Comparison of ENCODE assay signal across 8 cellular contexts in genomic region chr2:231925303-231926179, GRCh38. TPM values are rescaled to one million over a fixed set of nuclear protein-coding genes. Genes with fewer than 3 reads are reported as not detected.
DNase-seq lines count a peak whose midpoint lies in the region; ATAC-seq and TF ChIP-seq lines count a peak whose summit lies in the region.

No MANE protein-coding gene starts in this region.

- H3K9me3 ChIP-seq in parathyroid adenoma (ENCODE audit: control insufficient read depth, low read length): no peaks in the 10 kb centered on the region
- no peaks in the 10 kb centered on the region for H3K9me3 ChIP-seq in thymus (ENCODE audit: control insufficient read depth)

- no peaks in the 10 kb centered on the region for H3K9me3 Mint-ChIP-seq in activated naive CD8-positive, alpha-beta T cell treated with anti-CD3 and anti-CD28 coated beads, Interleukin-2, amount 50 U/mL, for 24 hours

- H4K20me1 ChIP-seq in KMS-11 (ENCODE audit: insufficient read depth): no peaks in the 10 kb centered on the region

- H3K4me1 Mint-ChIP-seq in activated naive CD8-positive, alpha-beta T cell treated with anti-CD3 and anti-CD28 coated beads, Interleukin-2, amount 50 U/mL, for 24 hours: peaks cover 5% of the 10 kb centered on the region

- intact Hi-C loops in cardiac septum (cut with DNase I): loop anchor here (1.0 to 5.0 kb wide), 2 partner anchors 217 to 402 kb away; no protein-coding TSS in a partner anchor

- H3K4me2 ChIP-seq in KMS-11: peak overlapping the region; percentile 66; the same call in 1 of the 2 replicates
- peak overlapping the region; percentile 68 for H3K4me2 ChIP-seq in parathyroid adenoma (ENCODE audit: low read length)

- no peak overlapping the region for H3K27ac ChIP-seq in KMS-11
- H3K27ac ChIP-seq in parathyroid adenoma: no peak overlapping the region
- no peak overlapping the region for H3K27ac ChIP-seq in thymus (ENCODE audit: low read depth)

- H3K36me3 Mint-ChIP-seq in activated naive CD8-positive, alpha-beta T cell treated with anti-CD3 and anti-CD28 coated beads, Interleukin-2, amount 50 U/mL, for 24 hours (ENCODE audit: low read depth): no peaks in the 10 kb centered on the region

- no peaks in the 10 kb centered on the region for H3K36me3 ChIP-seq in KMS-11 (ENCODE audit: insufficient read depth)
- H3K36me3 ChIP-seq in parathyroid adenoma (ENCODE audit: control insufficient read depth, insufficient read depth, low read length): no peaks in the 10 kb centered on the region
- H3K36me3 ChIP-seq in thymus (ENCODE audit: control insufficient read depth, insufficient read depth): no peaks in the 10 kb centered on the region

- H3K27me3 ChIP-seq in KMS-11 (ENCODE audit: insufficient read depth, low read depth) (peaks cover 8% of the 10 kb centered on the region; the same call in 1 of the 2 replicates), parathyroid adenoma (ENCODE audit: control insufficient read depth, insufficient read depth, low read length) (no peaks in the 10 kb centered on the region), thymus (ENCODE audit: control insufficient read depth, insufficient read depth) (peaks cover 3% of the 10 kb centered on the region)

- ATAC-seq in activated naive CD8-positive, alpha-beta T cell treated with anti-CD3 and anti-CD28 coated beads, Interleukin-2, amount 50 U/mL, for 24 hours: peak; percentile 55

- WGBS in thymus: 2% methylated on average over 96 of the region's 96 CpGs

- H3K4me3 ChIP-seq in KMS-11 (IDR thresholded peaks at IDR 0.05; ENCODE audit: insufficient read depth, low read depth, low read length): no peak overlapping the region
- peak overlapping the region; percentile 16 for H3K4me3 ChIP-seq in parathyroid adenoma (ENCODE audit: low read depth, low read length)
- peak overlapping the region; percentile 70 for H3K4me3 ChIP-seq in thymus (ENCODE audit: low read length)

- H3K4me1 ChIP-seq in KMS-11 (ENCODE audit: low read depth, poor library complexity, severe bottlenecking): no peaks in the 10 kb centered on the region
- H3K4me1 ChIP-seq in parathyroid adenoma: peaks cover 4% of the 10 kb centered on the region
- H3K4me1 ChIP-seq in thymus (ENCODE audit: control insufficient read depth, insufficient read depth, low read length): peaks cover 12% of the 10 kb centered on the region

- peak; percentile 35 for DNase-seq in DMS153 treated with DMSO at 0.1 percent for 48 hours (lab: John Stamatoyannopoulos, UW; ENCODE audit: unreplicated experiment)
- no peak for DNase-seq in DMS153 (lab: John Stamatoyannopoulos, UW)
- peak; percentile 68 for DNase-seq in SW480 (ENCODE audit: low spot score)
- DNase-seq in activated naive CD8-positive, alpha-beta T cell treated with anti-CD3 and anti-CD28 coated beads, Interleukin-2, amount 50 U/mL, for 24 hours: peak; percentile 85
- peak; percentile 88 for DNase-seq in cardiac septum (ENCODE audit: low spot score)

- TF ChIP-seq CTCF in KMS-11 (conservative IDR thresholded peaks at IDR 0.05; ENCODE audit: low read depth, low read length) (peak; percentile 74), parathyroid adenoma (IDR thresholded peaks at IDR 0.05) (peak; percentile 94)

- peak overlapping the region; percentile 82 for H2AFZ ChIP-seq in KMS-11 (ENCODE audit: low read depth)
- H2AFZ ChIP-seq in parathyroid adenoma: peak overlapping the region; percentile 86

- H3K9ac ChIP-seq in KMS-11 (no peak overlapping the region), parathyroid adenoma (no peak overlapping the region)

- H3K27me3 Mint-ChIP-seq in activated naive CD8-positive, alpha-beta T cell treated with anti-CD3 and anti-CD28 coated beads, Interleukin-2, amount 50 U/mL, for 24 hours: peaks cover 44% of the 10 kb centered on the region

- no peak overlapping the region for H3K27ac Mint-ChIP-seq in activated naive CD8-positive, alpha-beta T cell treated with anti-CD3 and anti-CD28 coated beads, Interleukin-2, amount 50 U/mL, for 24 hours

- no peaks in the 10 kb centered on the region for H3K79me2 ChIP-seq in KMS-11 (ENCODE audit: insufficient read depth, low read depth)
- H3K79me2 ChIP-seq in parathyroid adenoma: no peaks in the 10 kb centered on the region

- H3K4me3 Mint-ChIP-seq in activated naive CD8-positive, alpha-beta T cell treated with anti-CD3 and anti-CD28 coated beads, Interleukin-2, amount 50 U/mL, for 24 hours: peak overlapping the region; percentile 57

RNA-seq across cellular contexts. Expression of gene NPPC, which starts 0.7 kb away (rescaled TPM):
- 0.30 TPM for total RNA-seq in cardiac septum
- 2.3 TPM for polyA plus RNA-seq in thymus

RNA-seq across cellular contexts. Expression of gene DIS3L2, which starts 36.0 kb away (rescaled TPM):
- 18.6 TPM for total RNA-seq in cardiac septum
- polyA plus RNA-seq in thymus: 16.3 TPM
